In the genomic region with DNA sequence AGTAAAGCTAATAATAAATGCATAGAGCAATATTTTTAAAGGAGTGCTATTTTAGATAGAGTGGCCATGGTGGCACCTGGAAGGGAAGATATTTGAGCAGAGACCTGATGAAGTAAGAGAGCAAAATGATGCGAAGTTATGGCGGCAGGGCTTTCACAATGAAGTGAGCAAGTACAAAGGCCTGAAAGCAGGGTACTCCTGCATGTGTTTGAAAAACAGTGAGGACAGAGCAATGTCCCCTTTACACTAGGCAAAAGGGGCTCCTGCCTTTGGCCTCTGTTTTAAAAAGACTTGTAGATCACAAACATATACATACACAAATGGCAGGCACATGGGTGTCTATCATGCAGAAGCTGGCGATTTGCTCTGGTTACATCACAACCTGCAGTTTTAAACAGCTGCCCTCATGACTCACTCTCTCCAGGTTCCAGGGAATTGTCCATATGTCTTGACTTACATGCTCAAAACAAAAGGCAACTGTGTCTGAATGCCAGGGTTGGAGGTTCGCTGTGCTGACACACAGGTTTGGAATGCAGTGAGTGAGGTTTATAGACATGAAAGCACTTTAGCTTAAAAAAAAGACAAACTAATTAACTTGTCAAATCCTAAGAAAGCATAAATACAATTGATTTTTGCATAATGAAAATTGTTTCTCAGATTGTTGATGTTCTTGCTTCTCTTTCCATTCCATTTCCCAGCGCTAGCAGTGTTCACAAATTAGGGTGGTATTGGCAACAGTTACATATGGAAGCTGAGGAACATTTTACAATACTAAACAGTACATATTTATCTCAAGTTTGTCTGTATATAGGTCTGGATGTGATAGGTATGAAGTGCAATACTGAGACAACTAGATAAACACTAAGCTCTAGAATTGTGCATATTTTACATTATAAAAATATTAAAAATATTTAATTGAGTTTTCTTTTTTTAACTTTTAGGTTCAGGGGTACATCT, we compare ENCODE assay signal across 1 cellular context.
A peak's percentile ranks its signal among the peaks of the same experiment; 100 is the strongest.
TF ChIP-seq lines count a peak whose summit lies in the region.

No MANE protein-coding gene starts in this region.

TF ChIP-seq in HepG2, 621 proteins besides CTCF, POLR2A, EP300 and RAD21 (continued from another document):
- TF ChIP-seq HDAC2 (CRISPR knock-in tag; IDR thresholded peaks at IDR 0.05) (peak; percentile 34; the same call in 1 of the 2 replicates), ERF (CRISPR knock-in tag; IDR thresholded peaks at IDR 0.05) (0 out of 2 replicates have a peak, but pooled peaks have one; percentile 30), ZNF331 (CRISPR knock-in tag; IDR thresholded peaks at IDR 0.05) (peak; percentile 48; the same call in 1 of the 2 replicates), FOXK1 (CRISPR knock-in tag; IDR thresholded peaks at IDR 0.05; ENCODE audit: borderline replicate concordance, low read depth) (peak; percentile 21; the same call in 1 of the 2 replicates), CEBPG (CRISPR knock-in tag; IDR thresholded peaks at IDR 0.05) (peak; percentile 62), TEAD3 (CRISPR knock-in tag; optimal IDR thresholded peaks at IDR 0.05; ENCODE audit: borderline replicate concordance) (peak; percentile 93)
- TF ChIP-seq, protein P1, sequence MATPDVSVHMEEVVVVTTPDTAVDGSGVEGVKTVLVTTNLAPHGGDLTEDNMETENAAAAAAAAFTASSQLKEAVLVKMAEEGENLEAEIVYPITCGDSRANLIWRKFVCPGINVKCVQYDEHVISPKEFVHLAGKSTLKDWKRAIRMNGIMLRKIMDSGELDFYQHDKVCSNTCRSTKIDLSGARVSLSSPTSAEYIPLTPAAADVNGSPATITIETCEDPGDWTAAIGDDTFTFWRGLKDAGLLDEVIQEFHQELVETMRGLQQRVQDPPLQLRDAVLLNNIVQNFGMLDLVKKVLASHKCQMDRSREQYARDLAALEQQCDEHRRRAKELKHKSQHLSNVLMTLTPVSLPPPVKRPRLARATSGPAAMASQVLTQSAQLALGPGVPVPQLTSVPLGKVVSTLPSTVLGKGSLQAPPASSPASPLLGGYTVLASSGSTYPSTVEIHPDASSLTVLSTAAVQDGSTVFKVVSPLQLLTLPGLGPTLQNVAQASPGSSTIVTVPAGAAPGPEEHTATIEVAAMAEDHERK (CRISPR knock-in tag; IDR thresholded peaks at IDR 0.05; ENCODE audit: low read depth), result no peak
